ENCODE assay signal across 22 cellular contexts in genomic region chr11:39673994-39674393, GRCh38.
"Had no signal": no experiment of that assay in that cellular context is flagged by ENCODE, and none has a peak within 500 bp of the region (broad histone marks: within the 10 kb centered on the region; RNA-seq: fewer than 3 reads in every experiment).

No MANE protein-coding gene starts in this region.

- H3K4me3 ChIP-seq: colonic mucosa, coronary artery, dorsolateral prefrontal cortex, esophagus muscularis mucosa, esophagus squamous epithelium, gastrocnemius medialis, gastroesophageal sphincter, heart left ventricle, heart right ventricle had no signal

- H3K9me3 ChIP-seq: colonic mucosa, esophagus muscularis mucosa, gastrocnemius medialis, gastroesophageal sphincter had no signal

- H3K36me3 ChIP-seq: colonic mucosa, esophagus muscularis mucosa, esophagus squamous epithelium, gastrocnemius medialis, gastroesophageal sphincter, heart left ventricle, heart right ventricle had no signal

- DNase-seq: colonic mucosa; cortex of kidney; dermis blood vessel endothelial cell; dorsolateral prefrontal cortex; effector CD4-positive, alpha-beta T cell; effector CD8-positive, alpha-beta T cell; effector memory CD4-positive, alpha-beta T cell; effector memory CD8-positive, alpha-beta T cell; endodermal cell; erythroblast; esophagus squamous epithelium; foreskin fibroblast; foreskin keratinocyte; foreskin melanocyte; gastrocnemius medialis; glutamatergic neuron; heart left ventricle; heart right ventricle had no signal

- H3K27me3 ChIP-seq: colonic mucosa, dorsolateral prefrontal cortex, esophagus muscularis mucosa, esophagus squamous epithelium, foreskin keratinocyte, gastrocnemius medialis, gastroesophageal sphincter, heart left ventricle, heart right ventricle had no signal

- H3K27ac ChIP-seq: colonic mucosa, coronary artery, epithelial cell of prostate, esophagus muscularis mucosa, esophagus squamous epithelium, foreskin keratinocyte, gastrocnemius medialis, gastroesophageal sphincter, heart left ventricle, heart right ventricle had no signal
